ENCODE assay signal across 8 cellular contexts in the genomic region with DNA sequence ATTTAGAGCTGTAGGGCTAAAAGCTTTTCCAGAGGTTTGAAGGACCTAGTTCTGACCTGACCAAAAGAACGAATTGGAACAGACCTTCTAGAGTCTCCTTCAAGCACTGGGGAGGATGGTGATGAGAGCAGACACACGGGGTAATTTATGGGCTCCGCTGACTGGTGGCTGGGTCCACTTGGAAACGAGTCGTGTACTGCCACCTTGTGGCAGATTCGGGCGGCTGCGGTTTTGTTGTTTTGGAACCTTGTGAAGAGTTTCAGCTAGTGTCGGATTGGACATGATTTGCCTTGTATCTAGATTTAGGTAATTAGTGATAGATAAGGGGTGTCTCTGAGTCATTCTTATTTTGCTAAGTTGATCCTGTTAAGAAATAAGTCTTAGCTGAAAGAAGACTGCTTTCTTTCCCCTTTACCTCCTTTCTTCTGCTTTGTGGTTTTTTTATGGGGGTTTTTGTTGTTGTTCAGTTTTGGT.
DNase-seq lines count a peak whose midpoint lies in the region; ATAC-seq and TF ChIP-seq lines count a peak whose summit lies in the region.

No MANE protein-coding gene starts in this region.

- peak overlapping the region; percentile 43 for H3K27ac Mint-ChIP-seq in activated naive CD8-positive, alpha-beta T cell treated with anti-CD3 and anti-CD28 coated beads for 36 hours

- no peaks in the 10 kb centered on the region for H3K9me3 Mint-ChIP-seq in activated naive CD8-positive, alpha-beta T cell treated with anti-CD3 and anti-CD28 coated beads for 36 hours

- peaks cover 11% of the 10 kb centered on the region for H3K4me1 Mint-ChIP-seq in activated naive CD8-positive, alpha-beta T cell treated with anti-CD3 and anti-CD28 coated beads for 36 hours

- peaks cover 7% of the 10 kb centered on the region for H3K36me3 Mint-ChIP-seq in activated naive CD8-positive, alpha-beta T cell treated with anti-CD3 and anti-CD28 coated beads for 36 hours

- intact Hi-C loops in Right ventricle myocardium superior (cut with DNase I) = loop anchor here (5.0 kb wide), 1 partner anchor 415 kb away; no protein-coding TSS in a partner anchor
- intact Hi-C loops in posterior vena cava (cut with DNase I) = loop anchor here (5.0 to 10.0 kb wide), 3 partner anchors 415 to 495 kb away; no protein-coding TSS in a partner anchor

- ATAC-seq in Right ventricle myocardium superior (ENCODE audit: poor library complexity) (peak; percentile 86), GM18517 (IDR thresholded peaks at IDR 0.05; ENCODE audit: unreplicated experiment) (no peak)

- H3K27me3 Mint-ChIP-seq in activated naive CD8-positive, alpha-beta T cell treated with anti-CD3 and anti-CD28 coated beads for 36 hours = no peaks in the 10 kb centered on the region

- no peak overlapping the region for H3K4me3 Mint-ChIP-seq in activated naive CD8-positive, alpha-beta T cell treated with anti-CD3 and anti-CD28 coated beads for 36 hours

- peak; percentile 81 for TF ChIP-seq CTCF in GM10266 (IDR thresholded peaks at IDR 0.05; ENCODE audit: control insufficient read depth, insufficient read depth, low read depth, missing control alignments)

- DNase-seq in GM10266 (ENCODE audit: extremely low spot score) (peak; percentile 71), NCI-H1417 (lab: John Stamatoyannopoulos, UW) (peak; percentile 78 to 93 (median 92)), SW 1271 (lab: John Stamatoyannopoulos, UW) (peak; percentile 27 to 56), Right ventricle myocardium superior (peak; percentile 84), posterior vena cava (ENCODE audit: low spot score) (peak; percentile 94), ureter (ENCODE audit: low spot score) (peak; percentile 80)
- DNase-seq in activated naive CD8-positive, alpha-beta T cell treated with anti-CD3 and anti-CD28 coated beads for 36 hours = peak; percentile 68

Comparison
In these comparisons a context has a peak if more than half of its experiments do, and no peak if none do; other contexts are left out.
1. DNase-seq: peak in every context shown above with its lines; median percentile 94 in posterior vena cava; 92 in NCI-H1417; 84 in Right ventricle myocardium superior; 80 in ureter; 71 in GM10266; 68 in activated naive CD8-positive, alpha-beta T cell treated with anti-CD3 and anti-CD28 coated beads for 36 hours; 42 in SW 1271.